8 cellular contexts compared by ENCODE assay signal in the genomic region with DNA sequence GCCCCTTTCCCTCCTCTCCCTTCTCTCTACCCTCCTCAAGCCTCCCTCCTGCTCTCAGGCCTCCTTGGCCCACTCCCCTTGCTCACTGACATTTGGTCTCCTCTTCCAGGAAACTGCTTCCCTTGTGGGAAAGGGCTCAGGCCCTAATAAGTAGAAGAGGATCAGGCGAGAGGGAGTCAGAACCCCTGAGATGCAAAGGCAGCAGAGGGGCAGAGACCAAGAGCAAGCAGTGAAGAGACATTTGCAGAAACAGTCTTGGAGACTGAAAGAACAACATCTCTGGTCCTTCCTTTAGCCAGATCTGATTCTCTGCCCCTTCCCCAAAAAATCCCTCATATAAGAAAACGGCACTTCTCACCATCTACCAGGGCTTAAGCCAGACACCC. TPM values are rescaled to one million over a fixed set of nuclear protein-coding genes. Genes with fewer than 3 reads are reported as not detected.
DNase-seq lines count a peak whose midpoint lies in the region; ATAC-seq and TF ChIP-seq lines count a peak whose summit lies in the region.

No MANE protein-coding gene starts in this region.

- H4K20me1 ChIP-seq in OCI-LY3 (ENCODE audit: insufficient read depth, low read length): peaks cover 25% of the 10 kb centered on the region

- H3K27ac Mint-ChIP-seq in CD4-positive, CD25-positive, alpha-beta regulatory T cell: peak overlapping the region; percentile 99 to 100 (median 99)
- H3K27ac Mint-ChIP-seq in effector memory CD8-positive, alpha-beta T cell: peak overlapping the region; percentile 100
- no peak overlapping the region for H3K27ac Mint-ChIP-seq in neural crest cell (ENCODE audit: unreplicated experiment)

- no peak overlapping the region for H2AFZ ChIP-seq in OCI-LY3 (ENCODE audit: low read depth, low read length)

- no peak for ATAC-seq in CD4-positive, CD25-positive, alpha-beta regulatory T cell (ENCODE audit: low read depth in 2 of 2)
- no peak for ATAC-seq in effector memory CD8-positive, alpha-beta T cell (replicated peaks)

- H3K36me3 ChIP-seq in CD4-positive, CD25-positive, alpha-beta regulatory T cell (ENCODE audit: control insufficient read depth, insufficient read depth, low read length): peaks cover 19% of the 10 kb centered on the region
- H3K36me3 ChIP-seq in OCI-LY3 (replicated peaks; ENCODE audit: low read depth, low read length): peaks cover 35% of the 10 kb centered on the region

- H3K27me3 ChIP-seq in CD4-positive, CD25-positive, alpha-beta regulatory T cell (ENCODE audit: control insufficient read depth, insufficient read depth, low read length): no peaks in the 10 kb centered on the region
- H3K27me3 ChIP-seq in OCI-LY3 (ENCODE audit: low read depth, low read length): no peaks in the 10 kb centered on the region

- H3K9me3 Mint-ChIP-seq in CD4-positive, CD25-positive, alpha-beta regulatory T cell: peaks cover 0 to 11% (median 0%) of the 10 kb centered on the region in 7 donors
- H3K9me3 Mint-ChIP-seq in effector memory CD8-positive, alpha-beta T cell: peaks cover 0 to 1% of the 10 kb centered on the region in 2 donors
- peaks cover 3% of the 10 kb centered on the region for H3K9me3 Mint-ChIP-seq in neural crest cell

- no peaks in the 10 kb centered on the region for H3K9me3 ChIP-seq in CD4-positive, CD25-positive, alpha-beta regulatory T cell (ENCODE audit: control insufficient read depth in 2 of 2, low read length in 2 of 2)
- H3K9me3 ChIP-seq in OCI-LY3 (ENCODE audit: insufficient read depth, low read length): no peaks in the 10 kb centered on the region

- H3K4me3 ChIP-seq in CD4-positive, CD25-positive, alpha-beta regulatory T cell (ENCODE audit: low read depth, low read length): peak overlapping the region; percentile 75
- H3K4me3 ChIP-seq in OCI-LY3 (ENCODE audit: low read length): peak overlapping the region; percentile 88

- peak overlapping the region; percentile 96 for H3K4me2 ChIP-seq in OCI-LY3 (ENCODE audit: low read length)

- peaks cover 4 to 52% (median 38%) of the 10 kb centered on the region in 4 donors for H3K4me1 Mint-ChIP-seq in CD4-positive, CD25-positive, alpha-beta regulatory T cell
- peaks cover 52 to 62% of the 10 kb centered on the region in 2 donors for H3K4me1 Mint-ChIP-seq in effector memory CD8-positive, alpha-beta T cell (ENCODE audit: low read depth in 2 of 2)
- peaks cover 54% of the 10 kb centered on the region for H3K4me1 Mint-ChIP-seq in neural crest cell

- peaks cover 55% of the 10 kb centered on the region for H3K79me2 ChIP-seq in OCI-LY3 (ENCODE audit: low read length)

- peaks cover 30% of the 10 kb centered on the region for H3K36me3 Mint-ChIP-seq in CD4-positive, CD25-positive, alpha-beta regulatory T cell
- H3K36me3 Mint-ChIP-seq in effector memory CD8-positive, alpha-beta T cell (ENCODE audit: insufficient read depth): peaks cover 90% of the 10 kb centered on the region
- peaks cover 8% of the 10 kb centered on the region for H3K36me3 Mint-ChIP-seq in neural crest cell (ENCODE audit: low read depth)

- peak overlapping the region; percentile 97 for H3K9ac ChIP-seq in OCI-LY3 (ENCODE audit: low read length)

- H3K27me3 Mint-ChIP-seq in CD4-positive, CD25-positive, alpha-beta regulatory T cell: peaks cover 27% of the 10 kb centered on the region
- peaks cover 0 to 18% of the 10 kb centered on the region in 2 donors for H3K27me3 Mint-ChIP-seq in effector memory CD8-positive, alpha-beta T cell
- peaks cover 39% of the 10 kb centered on the region for H3K27me3 Mint-ChIP-seq in neural crest cell (ENCODE audit: low read depth)

- H3K4me1 ChIP-seq in CD4-positive, CD25-positive, alpha-beta regulatory T cell (ENCODE audit: control insufficient read depth, insufficient read depth, low read length, poor library complexity, severe bottlenecking): peaks cover 62% of the 10 kb centered on the region
- H3K4me1 ChIP-seq in OCI-LY3 (ENCODE audit: low read length): peaks cover 32% of the 10 kb centered on the region

- no peak for DNase-seq in CD4-positive, CD25-positive, alpha-beta regulatory T cell
- DNase-seq in effector memory CD8-positive, alpha-beta T cell: peak in 2 of 3 experiments; percentile 31 to 32
- DNase-seq in neural crest cell (ENCODE audit: low read depth, low spot score) (no peak), GF-D8 (lab: John Stamatoyannopoulos, UW) (no peak), NK-92 (lab: John Stamatoyannopoulos, UW; ENCODE audit: unreplicated experiment) (no peak), GM19240 (ENCODE audit: insufficient read length, low spot score) (no peak), NCI-H2227 (lab: John Stamatoyannopoulos, UW; ENCODE audit: unreplicated experiment) (no peak)

- no peak for TF ChIP-seq CTCF in OCI-LY3 (IDR thresholded peaks at IDR 0.05; ENCODE audit: low read depth, low read length)
- TF ChIP-seq CTCF in neural crest cell (conservative IDR thresholded peaks at IDR 0.05): no peak

- peak overlapping the region; percentile 95 to 99 (median 97) for H3K4me3 Mint-ChIP-seq in CD4-positive, CD25-positive, alpha-beta regulatory T cell
- H3K4me3 Mint-ChIP-seq in effector memory CD8-positive, alpha-beta T cell: peak overlapping the region; percentile 87 to 99
- H3K4me3 Mint-ChIP-seq in neural crest cell: peak overlapping the region; percentile 98

- H3K27ac ChIP-seq in CD4-positive, CD25-positive, alpha-beta regulatory T cell (ENCODE audit: insufficient read depth, low read length, poor library complexity, severe bottlenecking): peak overlapping the region; percentile 100
- peak overlapping the region; percentile 93 for H3K27ac ChIP-seq in OCI-LY3 (ENCODE audit: low read length)

RNA-seq across cellular contexts. Expression of gene PLEKHG2, which starts 1.9 kb away (rescaled TPM):
- total RNA-seq in CD4-positive, CD25-positive, alpha-beta regulatory T cell: 209 TPM
- polyA plus RNA-seq in CD4-positive, CD25-positive, alpha-beta regulatory T cell: 1 to 10 TPM; 1.3 to 3.9 (median 3.1) TPM
- 120 and 135 TPM in 2 replicates for total RNA-seq in neural crest cell

RNA-seq across cellular contexts. Expression of gene ZFP36, which starts 4.0 kb away (rescaled TPM):
- 1,400 TPM for total RNA-seq in CD4-positive, CD25-positive, alpha-beta regulatory T cell
- 100 to 1,000 TPM in 3 of 4 donors, 10 to 100 TPM in 1; 89.8 to 134 (median 109) TPM for polyA plus RNA-seq in CD4-positive, CD25-positive, alpha-beta regulatory T cell
- total RNA-seq in neural crest cell: 4.0 TPM in 2 replicates

RNA-seq across cellular contexts. Expression of gene MED29, which starts 19.4 kb away (rescaled TPM):
- total RNA-seq in CD4-positive, CD25-positive, alpha-beta regulatory T cell: 65.6 TPM
- polyA plus RNA-seq in CD4-positive, CD25-positive, alpha-beta regulatory T cell: 10 to 100 TPM; 53.6 to 61.4 (median 57.9) TPM
- 37.3 and 40.3 TPM in 2 replicates for total RNA-seq in neural crest cell

RNA-seq across cellular contexts. Expression of gene PAF1, which starts 19.7 kb away (rescaled TPM):
- total RNA-seq in CD4-positive, CD25-positive, alpha-beta regulatory T cell: 138 TPM
- polyA plus RNA-seq in CD4-positive, CD25-positive, alpha-beta regulatory T cell: 10 to 100 TPM; 35.0 to 46.7 (median 39.0) TPM
- 62.9 and 67.3 TPM in 2 replicates for total RNA-seq in neural crest cell

RNA-seq across cellular contexts. Expression of gene RPS16, which starts 25.1 kb away (rescaled TPM):
- total RNA-seq in CD4-positive, CD25-positive, alpha-beta regulatory T cell: 2,708 TPM
- 1,000 to 10,000 TPM; 1,440 to 2,367 (median 1,925) TPM for polyA plus RNA-seq in CD4-positive, CD25-positive, alpha-beta regulatory T cell
- total RNA-seq in neural crest cell: 2,020 and 2,116 TPM in 2 replicates

Comparison
In these comparisons a context has a peak if more than half of its experiments do, and no peak if none do; other contexts are left out.
1. DNase-seq: peak in effector memory CD8-positive, alpha-beta T cell (2 of 3); none in CD4-positive, CD25-positive, alpha-beta regulatory T cell (0 of 3), neural crest cell (single experiment), GF-D8 (single experiment), NK-92 (single experiment), GM19240 (single experiment) and NCI-H2227 (single experiment).
2. RNA of gene ZFP36, which starts 4.0 kb away (total RNA-seq): 1,400 TPM in CD4-positive, CD25-positive, alpha-beta regulatory T cell (single experiment); 4.0 TPM in neural crest cell; every median in the first group is over 100 times any median in the second.
3. Peak in every context shown above with its lines, with median percentiles within 50 percentile points of each other: H3K4me3 Mint-ChIP-seq.